ENCODE assay signal across 2 cellular contexts in genomic region chr1:187921426-187921825, GRCh38.
TF ChIP-seq lines count a peak whose summit lies in the region.

No MANE protein-coding gene starts in this region.

TF ChIP-seq in IMR-90, 13 proteins besides CTCF, POLR2A, EP300 and RAD21:
- TF ChIP-seq CHD1 (IDR thresholded peaks at IDR 0.05; ENCODE audit: low read depth, low read length), result no peak
- no peak for TF ChIP-seq BHLHE40 (IDR thresholded peaks at IDR 0.05; ENCODE audit: low read depth, low read length)
- no peak for TF ChIP-seq USF2 (IDR thresholded peaks at IDR 0.05; ENCODE audit: low read depth, low read length)
- TF ChIP-seq FOS (IDR thresholded peaks at IDR 0.05; ENCODE audit: low read depth, low read length), result no peak
- TF ChIP-seq ELK1 (IDR thresholded peaks at IDR 0.05; ENCODE audit: borderline replicate concordance, low read depth, low read length), result no peak
- no peak for TF ChIP-seq RCOR1 (IDR thresholded peaks at IDR 0.05; ENCODE audit: insufficient replicate concordance, low read length)
- TF ChIP-seq MAFK (IDR thresholded peaks at IDR 0.05; ENCODE audit: low read depth, low read length), result no peak
- no peak for TF ChIP-seq RFX5 (IDR thresholded peaks at IDR 0.05; ENCODE audit: low read depth, low read length)
- TF ChIP-seq NFE2L2 (IDR thresholded peaks at IDR 0.05; ENCODE audit: low read depth, low read length), result no peak
- no peak for TF ChIP-seq MAZ (IDR thresholded peaks at IDR 0.05; ENCODE audit: borderline replicate concordance, low read depth, low read length)
- TF ChIP-seq SMC3 (IDR thresholded peaks at IDR 0.05; ENCODE audit: low read depth, low read length), result no peak
- no peak for TF ChIP-seq CEBPB (IDR thresholded peaks at IDR 0.05; ENCODE audit: low read depth, low read length)

TF ChIP-seq in H1, 55 proteins besides CTCF, POLR2A, EP300 and RAD21:
- TF ChIP-seq SIRT6 (IDR thresholded peaks at IDR 0.05; ENCODE audit: low read length) (no peak), SIN3A (conservative IDR thresholded peaks at IDR 0.05 in 1 of 2, IDR thresholded peaks at IDR 0.05 in 1 of 2; ENCODE audit: low read depth in 1 of 2, low read length in 2 of 2) (no peak), CBX8 (IDR thresholded peaks at IDR 0.05; ENCODE audit: borderline replicate concordance, low read depth, low read length) (no peak), EZH2 (IDR thresholded peaks at IDR 0.05; ENCODE audit: low read depth, low read length, severe bottlenecking) (no peak)
TF ChIP-seq in H1: peak in this region for 0.
